In the genomic region with DNA sequence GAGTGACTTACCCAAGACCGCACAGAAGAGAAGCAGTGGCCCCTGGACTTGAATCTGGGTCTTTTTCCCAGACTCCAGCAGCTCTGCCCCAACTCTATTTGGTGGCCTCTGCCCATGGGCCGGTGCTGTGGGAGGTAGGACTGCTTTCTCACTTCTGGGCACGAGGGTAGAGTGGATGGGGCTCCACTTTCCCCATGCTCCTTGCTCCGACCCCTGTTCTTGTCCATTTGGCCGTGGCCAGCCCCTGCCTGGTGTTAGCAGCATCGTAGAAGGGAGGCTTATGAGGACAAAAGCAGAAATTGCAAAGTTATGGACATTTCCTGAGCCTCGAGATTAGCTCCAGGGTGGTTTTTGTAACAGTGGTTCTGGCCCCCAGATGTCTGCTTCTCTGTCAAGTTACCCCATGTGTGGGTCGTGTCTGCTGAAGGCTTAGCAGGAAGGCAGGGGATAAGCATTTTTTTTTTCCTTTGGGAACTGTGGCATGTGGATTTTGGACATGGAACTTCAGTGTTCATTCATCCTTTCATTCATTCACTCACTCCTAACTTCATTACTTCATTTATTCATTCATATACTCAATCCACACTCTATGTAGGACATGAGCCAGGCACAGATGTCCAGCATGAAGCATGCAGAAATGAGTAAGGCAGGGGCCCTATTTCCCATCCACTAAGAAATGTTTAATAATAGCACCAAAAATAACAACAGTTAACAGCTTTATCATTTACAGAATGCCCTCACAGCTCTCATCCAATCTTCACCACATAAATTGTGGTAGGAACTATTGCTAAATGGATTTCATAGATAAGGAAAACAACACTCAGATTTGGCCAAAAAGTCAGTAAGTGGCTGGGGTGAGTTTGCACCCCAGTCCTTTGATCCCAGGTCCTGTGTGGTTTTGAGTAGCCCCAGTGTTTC, we compare ENCODE assay signal across 23 cellular contexts.
"Had no signal": no experiment of that assay in that cellular context is flagged by ENCODE, and none has a peak within 500 bp of the region (broad histone marks: within the 10 kb centered on the region; RNA-seq: fewer than 3 reads in every experiment).

No MANE protein-coding gene starts in this region.

- H3K36me3 ChIP-seq: esophagus squamous epithelium, spleen had no signal

- H3K27ac Mint-ChIP-seq: activated CD4-positive, alpha-beta T cell treated with anti-CD3 and anti-CD28 coated beads, Interleukin-2, amount 10 ng/mL, durations not matched to agents 7 days and 5 days; dendritic cell treated with granulocyte-macrophage colony-stimulating factor and Interleukin-4, amounts not matched to agents 40 ng/mL and 50 ng/mL, for 4 days; stimulated activated memory B cell treated with anti-CD40 and anti-IgM and Interleukin-4, amounts not matched to agents 10 μg/mL and 1 μg/mL and 100 μg/mL, for 72 hours; T-cell had no signal

- H3K9me3 ChIP-seq: esophagus squamous epithelium, spleen, testis had no signal

- H3K36me3 Mint-ChIP-seq: stimulated activated memory B cell treated with anti-CD40 and anti-IgM and Interleukin-4, amounts not matched to agents 10 μg/mL and 1 μg/mL and 100 μg/mL, for 72 hours; T-cell had no signal

- H3K27me3 ChIP-seq: testis had no signal

- FAIRE-seq: endothelial cell of umbilical vein, keratinocyte had no signal

- H3K4me3 Mint-ChIP-seq: activated CD4-positive, alpha-beta T cell treated with anti-CD3 and anti-CD28 coated beads, Interleukin-2, amount 10 ng/mL, durations not matched to agents 7 days and 5 days; dendritic cell treated with granulocyte-macrophage colony-stimulating factor and Interleukin-4, amounts not matched to agents 40 ng/mL and 50 ng/mL, for 4 days; neural crest cell; stimulated activated memory B cell treated with anti-CD40 and anti-IgM and Interleukin-4, amounts not matched to agents 10 μg/mL and 1 μg/mL and 100 μg/mL, for 72 hours; T-cell had no signal

- DNase-seq: activated CD4-positive, alpha-beta T cell treated with anti-CD3 and anti-CD28 coated beads, Interleukin-2, amount 10 ng/mL, durations not matched to agents 7 days and 5 days; activated CD8-positive, alpha-beta memory T cell treated with anti-CD3 and anti-CD28 coated beads for 24 hours; activated CD8-positive, alpha-beta memory T cell treated with anti-CD3 and anti-CD28 coated beads, Interleukin-2, amount 50 U/mL, for 48 hours; activated effector memory CD4-positive, alpha-beta T cell treated with anti-CD3 and anti-CD28 coated beads, Interleukin-2, amount 50 U/mL, for 16 hours; activated naive CD4-positive, alpha-beta T cell treated with anti-CD3 and anti-CD28 coated beads, Interleukin-2, amount 50 U/mL, for 16 hours; activated T-cell treated with anti-CD3 and anti-CD28 coated beads, Interleukin-2, amount 50 U/mL, for 48 hours; effector CD8-positive, alpha-beta T cell; esophagus squamous epithelium; foreskin fibroblast; hippocampal formation; spleen; stimulated activated CD4-positive, alpha-beta T cell treated with anti-CD3 and anti-CD28 coated beads, Interleukin-4, amount 100 ng/mL, for 4 hours; T-cell; T-helper 9 cell; testis had no signal

- H3K27ac ChIP-seq: esophagus squamous epithelium, SK-N-MC, spleen, testis had no signal

- H3K9me3 Mint-ChIP-seq: activated CD4-positive, alpha-beta T cell treated with anti-CD3 and anti-CD28 coated beads, Interleukin-2, amount 10 ng/mL, durations not matched to agents 7 days and 5 days; dendritic cell treated with granulocyte-macrophage colony-stimulating factor and Interleukin-4, amounts not matched to agents 40 ng/mL and 50 ng/mL, for 4 days; neural crest cell; stimulated activated memory B cell treated with anti-CD40 and anti-IgM and Interleukin-4, amounts not matched to agents 10 μg/mL and 1 μg/mL and 100 μg/mL, for 72 hours; T-cell had no signal

- H3K4me3 ChIP-seq: esophagus squamous epithelium, SK-N-MC, spleen, testis had no signal

- ATAC-seq: activated CD4-positive, CD25-positive, alpha-beta regulatory T cell treated with anti-CD3 and anti-CD28 coated beads, Interleukin-2, amount 50 U/mL, for 24 hours; left lobe of liver; stimulated activated memory B cell treated with anti-CD40 and anti-IgM and Interleukin-4, amounts not matched to agents 10 μg/mL and 1 μg/mL and 100 μg/mL, for 72 hours; T-cell had no signal

- H3K4me1 ChIP-seq: esophagus squamous epithelium, testis had no signal
